In genomic region chr6:31660224-31660997, GRCh38 we compare ENCODE assay signal across 1 cellular context.
A peak's percentile ranks its signal among the peaks of the same experiment; 100 is the strongest.
TF ChIP-seq lines count a peak whose summit lies in the region.

Gene C6orf47 (minus strand): TSS chr6:31660778. CDS start chr6:31659947, 831 bp downstream.

TF ChIP-seq in HepG2, 621 proteins besides CTCF, POLR2A, EP300 and RAD21 (continued from another document and continues in another):
- TF ChIP-seq ZNF800 (CRISPR knock-in tag; IDR thresholded peaks at IDR 0.05) (peak; percentile 97), ATF4 (CRISPR knock-in tag; IDR thresholded peaks at IDR 0.05) (no peak), ZNF784 (CRISPR knock-in tag; IDR thresholded peaks at IDR 0.05; ENCODE audit: borderline replicate concordance) (peak; percentile 75; the same call in 1 of the 2 replicates), ETV5 (CRISPR knock-in tag; IDR thresholded peaks at IDR 0.05; ENCODE audit: borderline replicate concordance) (peak; percentile 93), KLF12 (CRISPR knock-in tag; IDR thresholded peaks at IDR 0.05; ENCODE audit: borderline replicate concordance) (peak; percentile 88; the same call in 1 of the 2 replicates), GABPB1 (CRISPR knock-in tag; IDR thresholded peaks at IDR 0.05) (peak; percentile 90), KLF15 (CRISPR knock-in tag; IDR thresholded peaks at IDR 0.05; ENCODE audit: borderline replicate concordance) (peak; percentile 57; the same call in 1 of the 2 replicates), CBX1 (IDR thresholded peaks at IDR 0.05; ENCODE audit: low read depth) (peak; percentile 23), AGO1 (IDR thresholded peaks at IDR 0.05; ENCODE audit: low read depth, low read length, poor library complexity, severe bottlenecking) (peak; percentile 100), NCOA2 (CRISPR knock-in tag; IDR thresholded peaks at IDR 0.05) (no peak; the same call in 1 of the 2 replicates), USF2 (IDR thresholded peaks at IDR 0.05; ENCODE audit: low read depth, low read length) (no peak), USF2 (CRISPR knock-in tag; IDR thresholded peaks at IDR 0.05; ENCODE audit: borderline replicate concordance) (0 out of 2 replicates have a peak, but pooled peaks have one; percentile 6), ZBTB21 (CRISPR knock-in tag; IDR thresholded peaks at IDR 0.05) (no peak), ZNF747 (CRISPR knock-in tag; IDR thresholded peaks at IDR 0.05; ENCODE audit: borderline replicate concordance) (0 out of 2 replicates have a peak, but pooled peaks have one; percentile 33), HOXA9 (CRISPR knock-in tag; IDR thresholded peaks at IDR 0.05; ENCODE audit: borderline replicate concordance) (peak; percentile 16; the same call in 1 of the 2 replicates), MLX (CRISPR knock-in tag; IDR thresholded peaks at IDR 0.05) (no peak), FOXP1 (IDR thresholded peaks at IDR 0.05) (no peak), FOXP1 (CRISPR knock-in tag; IDR thresholded peaks at IDR 0.05) (no peak), FOXO4 (CRISPR knock-in tag; conservative IDR thresholded peaks at IDR 0.05) (peak; percentile 93; the same call in 1 of the 2 replicates), NFAT5 (CRISPR knock-in tag; IDR thresholded peaks at IDR 0.05) (peak; percentile 94), HINFP (CRISPR knock-in tag; IDR thresholded peaks at IDR 0.05; ENCODE audit: low read depth) (peak; percentile 68), TP53 (CRISPR knock-in tag; conservative IDR thresholded peaks at IDR 0.05) (peak; percentile 63; the same call in 1 of the 2 replicates), ZEB1 (IDR thresholded peaks at IDR 0.05; ENCODE audit: insufficient replicate concordance, low read depth) (no peak), DBP (CRISPR knock-in tag; IDR thresholded peaks at IDR 0.05; ENCODE audit: not compliant biosample characterization) (peak; percentile 82), LCORL (IDR thresholded peaks at IDR 0.05) (no peak), LCORL (CRISPR knock-in tag; IDR thresholded peaks at IDR 0.05) (peak; percentile 75), TBX3 (IDR thresholded peaks at IDR 0.05; ENCODE audit: borderline replicate concordance) (no peak), MIER3 (CRISPR knock-in tag; IDR thresholded peaks at IDR 0.05; ENCODE audit: borderline replicate concordance) (no peak), GFI1 (CRISPR knock-in tag; IDR thresholded peaks at IDR 0.05; ENCODE audit: borderline replicate concordance) (peak; percentile 78), REL (CRISPR knock-in tag; conservative IDR thresholded peaks at IDR 0.05) (no peak), HNF1A (IDR thresholded peaks at IDR 0.05; ENCODE audit: low read depth) (no peak), HNF1A (CRISPR knock-in tag; IDR thresholded peaks at IDR 0.05; ENCODE audit: borderline replicate concordance) (peak; percentile 67; the same call in 1 of the 2 replicates), ZNF770 (CRISPR knock-in tag; IDR thresholded peaks at IDR 0.05) (peak; percentile 51; the same call in 1 of the 2 replicates)
